ENCODE assay signal across 8 cellular contexts in genomic region chr9:121271368-121272351, GRCh38. TPM values are rescaled to one million over a fixed set of nuclear protein-coding genes. Genes with fewer than 3 reads are reported as not detected.
A peak's percentile ranks its signal among the peaks of the same experiment; 100 is the strongest.
DNase-seq lines count a peak whose midpoint lies in the region; ATAC-seq and TF ChIP-seq lines count a peak whose summit lies in the region.
"Had no signal": no experiment of that assay in that cellular context is flagged by ENCODE, and none has a peak within 500 bp of the region (broad histone marks: within the 10 kb centered on the region; RNA-seq: fewer than 3 reads in every experiment).

No MANE protein-coding gene starts in this region.

- H3K4me3 ChIP-seq in choroid plexus epithelial cell (ENCODE audit: low read depth, low read length) (peak overlapping the region; percentile 4), upper lobe of right lung (peak overlapping the region; percentile 14)
- H3K4me3 ChIP-seq: mucosa of descending colon had no signal

- TF ChIP-seq CTCF in choroid plexus epithelial cell (conservative IDR thresholded peaks at IDR 0.05; ENCODE audit: low read depth, low read length) (no peak), upper lobe of right lung (IDR thresholded peaks at IDR 0.05) (no peak)

- H3K36me3 ChIP-seq in upper lobe of right lung: no peaks in the 10 kb centered on the region

- no peaks in the 10 kb centered on the region for H3K9me3 ChIP-seq in upper lobe of right lung
- H3K9me3 ChIP-seq: mucosa of descending colon had no signal

- intact Hi-C loops in upper lobe of right lung (cut with DNase I): no loop called here

- DNase-seq in MV-4-11 (lab: John Stamatoyannopoulos, UW): peak; percentile 96
- DNase-seq in choroid plexus epithelial cell (ENCODE audit: low read depth): peak; percentile 83
- DNase-seq in mucosa of gallbladder (ENCODE audit: low spot score): peak; percentile 60
- DNase-seq in upper lobe of right lung: peak; percentile 70
- no peak for DNase-seq in amniotic stem cell (lab: John Stamatoyannopoulos, UW)
- no peak for DNase-seq in activated effector memory CD4-positive, alpha-beta T cell treated with anti-CD3 and anti-CD28 coated beads, Interleukin-2, amount 50 U/mL, for 16 hours

- H3K4me1 ChIP-seq in upper lobe of right lung: peaks cover 28% of the 10 kb centered on the region

- ATAC-seq in upper lobe of right lung: peak; percentile 62
- ATAC-seq in HG03442 (IDR thresholded peaks at IDR 0.05; ENCODE audit: unreplicated experiment): no peak
- ATAC-seq: mucosa of descending colon had no signal

- H3K27me3 ChIP-seq in upper lobe of right lung: no peaks in the 10 kb centered on the region

- peak overlapping the region; percentile 61 for H3K27ac ChIP-seq in upper lobe of right lung

RNA-seq across cellular contexts. Expression of gene GSN, which starts 3.7 kb away (rescaled TPM):
- total RNA-seq in mucosa of gallbladder: 521 TPM
- total RNA-seq in upper lobe of right lung: 464 TPM

Comparison
In these comparisons a context has a peak if more than half of its experiments do, and no peak if none do; other contexts are left out.
1. DNase-seq: peak in MV-4-11 (single experiment), choroid plexus epithelial cell (single experiment), mucosa of gallbladder (single experiment) and upper lobe of right lung (single experiment); none in amniotic stem cell (single experiment) and activated effector memory CD4-positive, alpha-beta T cell treated with anti-CD3 and anti-CD28 coated beads, Interleukin-2, amount 50 U/mL, for 16 hours (single experiment).